Comparison of ENCODE assay signal across 1 cellular context in the genomic region with DNA sequence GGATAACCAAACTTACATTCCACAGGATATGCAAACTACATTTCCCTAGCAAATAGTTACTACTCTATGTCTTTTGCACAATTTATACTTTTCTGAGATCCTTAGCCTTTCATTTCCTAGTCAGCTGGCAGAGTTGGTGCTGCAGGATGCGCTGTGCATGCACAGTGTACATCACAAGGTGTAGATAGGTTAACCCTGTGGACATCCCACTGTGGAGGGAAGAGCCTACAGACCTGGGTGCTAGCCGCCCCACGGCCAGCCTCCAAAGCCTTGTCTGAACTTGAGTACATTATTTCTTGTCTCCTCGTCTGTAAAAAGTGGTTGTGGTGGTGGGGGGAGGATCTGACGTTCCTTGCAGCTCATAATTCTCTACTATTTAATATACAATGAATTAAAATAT.
TF ChIP-seq lines count a peak whose summit lies in the region.

No MANE protein-coding gene starts in this region.

TF ChIP-seq in WTC11, 78 proteins besides CTCF, POLR2A, EP300 and RAD21 (continued from another document):
- TF ChIP-seq, protein P1, sequence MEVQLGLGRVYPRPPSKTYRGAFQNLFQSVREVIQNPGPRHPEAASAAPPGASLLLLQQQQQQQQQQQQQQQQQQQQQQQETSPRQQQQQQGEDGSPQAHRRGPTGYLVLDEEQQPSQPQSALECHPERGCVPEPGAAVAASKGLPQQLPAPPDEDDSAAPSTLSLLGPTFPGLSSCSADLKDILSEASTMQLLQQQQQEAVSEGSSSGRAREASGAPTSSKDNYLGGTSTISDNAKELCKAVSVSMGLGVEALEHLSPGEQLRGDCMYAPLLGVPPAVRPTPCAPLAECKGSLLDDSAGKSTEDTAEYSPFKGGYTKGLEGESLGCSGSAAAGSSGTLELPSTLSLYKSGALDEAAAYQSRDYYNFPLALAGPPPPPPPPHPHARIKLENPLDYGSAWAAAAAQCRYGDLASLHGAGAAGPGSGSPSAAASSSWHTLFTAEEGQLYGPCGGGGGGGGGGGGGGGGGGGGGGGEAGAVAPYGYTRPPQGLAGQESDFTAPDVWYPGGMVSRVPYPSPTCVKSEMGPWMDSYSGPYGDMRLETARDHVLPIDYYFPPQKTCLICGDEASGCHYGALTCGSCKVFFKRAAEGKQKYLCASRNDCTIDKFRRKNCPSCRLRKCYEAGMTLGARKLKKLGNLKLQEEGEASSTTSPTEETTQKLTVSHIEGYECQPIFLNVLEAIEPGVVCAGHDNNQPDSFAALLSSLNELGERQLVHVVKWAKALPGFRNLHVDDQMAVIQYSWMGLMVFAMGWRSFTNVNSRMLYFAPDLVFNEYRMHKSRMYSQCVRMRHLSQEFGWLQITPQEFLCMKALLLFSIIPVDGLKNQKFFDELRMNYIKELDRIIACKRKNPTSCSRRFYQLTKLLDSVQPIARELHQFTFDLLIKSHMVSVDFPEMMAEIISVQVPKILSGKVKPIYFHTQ (CRISPR knock-in tag; IDR thresholded peaks at IDR 0.05), result no peak
- TF ChIP-seq ZNF138 (CRISPR knock-in tag; conservative IDR thresholded peaks at IDR 0.05), result no peak
- TF ChIP-seq, protein P2, sequence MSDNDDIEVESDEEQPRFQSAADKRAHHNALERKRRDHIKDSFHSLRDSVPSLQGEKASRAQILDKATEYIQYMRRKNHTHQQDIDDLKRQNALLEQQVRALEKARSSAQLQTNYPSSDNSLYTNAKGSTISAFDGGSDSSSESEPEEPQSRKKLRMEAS (CRISPR knock-in tag; IDR thresholded peaks at IDR 0.05), result no peak
- TF ChIP-seq, protein P3, sequence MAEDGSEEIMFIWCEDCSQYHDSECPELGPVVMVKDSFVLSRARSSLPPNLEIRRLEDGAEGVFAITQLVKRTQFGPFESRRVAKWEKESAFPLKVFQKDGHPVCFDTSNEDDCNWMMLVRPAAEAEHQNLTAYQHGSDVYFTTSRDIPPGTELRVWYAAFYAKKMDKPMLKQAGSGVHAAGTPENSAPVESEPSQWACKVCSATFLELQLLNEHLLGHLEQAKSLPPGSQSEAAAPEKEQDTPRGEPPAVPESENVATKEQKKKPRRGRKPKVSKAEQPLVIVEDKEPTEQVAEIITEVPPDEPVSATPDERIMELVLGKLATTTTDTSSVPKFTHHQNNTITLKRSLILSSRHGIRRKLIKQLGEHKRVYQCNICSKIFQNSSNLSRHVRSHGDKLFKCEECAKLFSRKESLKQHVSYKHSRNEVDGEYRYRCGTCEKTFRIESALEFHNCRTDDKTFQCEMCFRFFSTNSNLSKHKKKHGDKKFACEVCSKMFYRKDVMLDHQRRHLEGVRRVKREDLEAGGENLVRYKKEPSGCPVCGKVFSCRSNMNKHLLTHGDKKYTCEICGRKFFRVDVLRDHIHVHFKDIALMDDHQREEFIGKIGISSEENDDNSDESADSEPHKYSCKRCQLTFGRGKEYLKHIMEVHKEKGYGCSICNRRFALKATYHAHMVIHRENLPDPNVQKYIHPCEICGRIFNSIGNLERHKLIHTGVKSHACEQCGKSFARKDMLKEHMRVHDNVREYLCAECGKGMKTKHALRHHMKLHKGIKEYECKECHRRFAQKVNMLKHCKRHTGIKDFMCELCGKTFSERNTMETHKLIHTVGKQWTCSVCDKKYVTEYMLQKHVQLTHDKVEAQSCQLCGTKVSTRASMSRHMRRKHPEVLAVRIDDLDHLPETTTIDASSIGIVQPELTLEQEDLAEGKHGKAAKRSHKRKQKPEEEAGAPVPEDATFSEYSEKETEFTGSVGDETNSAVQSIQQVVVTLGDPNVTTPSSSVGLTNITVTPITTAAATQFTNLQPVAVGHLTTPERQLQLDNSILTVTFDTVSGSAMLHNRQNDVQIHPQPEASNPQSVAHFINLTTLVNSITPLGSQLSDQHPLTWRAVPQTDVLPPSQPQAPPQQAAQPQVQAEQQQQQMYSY (CRISPR knock-in tag; IDR thresholded peaks at IDR 0.05), result no peak
- no peak for TF ChIP-seq CREM (CRISPR knock-in tag; IDR thresholded peaks at IDR 0.05)
- TF ChIP-seq ZBTB21 (CRISPR knock-in tag; IDR thresholded peaks at IDR 0.05; ENCODE audit: borderline replicate concordance), result no peak
- TF ChIP-seq SMAD4 (CRISPR knock-in tag; IDR thresholded peaks at IDR 0.05), result no peak
- TF ChIP-seq, protein P4, sequence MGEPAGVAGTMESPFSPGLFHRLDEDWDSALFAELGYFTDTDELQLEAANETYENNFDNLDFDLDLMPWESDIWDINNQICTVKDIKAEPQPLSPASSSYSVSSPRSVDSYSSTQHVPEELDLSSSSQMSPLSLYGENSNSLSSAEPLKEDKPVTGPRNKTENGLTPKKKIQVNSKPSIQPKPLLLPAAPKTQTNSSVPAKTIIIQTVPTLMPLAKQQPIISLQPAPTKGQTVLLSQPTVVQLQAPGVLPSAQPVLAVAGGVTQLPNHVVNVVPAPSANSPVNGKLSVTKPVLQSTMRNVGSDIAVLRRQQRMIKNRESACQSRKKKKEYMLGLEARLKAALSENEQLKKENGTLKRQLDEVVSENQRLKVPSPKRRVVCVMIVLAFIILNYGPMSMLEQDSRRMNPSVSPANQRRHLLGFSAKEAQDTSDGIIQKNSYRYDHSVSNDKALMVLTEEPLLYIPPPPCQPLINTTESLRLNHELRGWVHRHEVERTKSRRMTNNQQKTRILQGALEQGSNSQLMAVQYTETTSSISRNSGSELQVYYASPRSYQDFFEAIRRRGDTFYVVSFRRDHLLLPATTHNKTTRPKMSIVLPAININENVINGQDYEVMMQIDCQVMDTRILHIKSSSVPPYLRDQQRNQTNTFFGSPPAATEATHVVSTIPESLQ (CRISPR knock-in tag; IDR thresholded peaks at IDR 0.05), result no peak
- TF ChIP-seq ZNF121 (CRISPR knock-in tag; IDR thresholded peaks at IDR 0.05), result no peak
- TF ChIP-seq RORB (CRISPR knock-in tag; IDR thresholded peaks at IDR 0.05), result no peak
- TF ChIP-seq GRHL2 (CRISPR knock-in tag; IDR thresholded peaks at IDR 0.05; ENCODE audit: insufficient replicate concordance, severe bottlenecking), result no peak
- no peak for TF ChIP-seq CBFB (CRISPR knock-in tag; IDR thresholded peaks at IDR 0.05; ENCODE audit: low read depth)
- TF ChIP-seq, protein P5, sequence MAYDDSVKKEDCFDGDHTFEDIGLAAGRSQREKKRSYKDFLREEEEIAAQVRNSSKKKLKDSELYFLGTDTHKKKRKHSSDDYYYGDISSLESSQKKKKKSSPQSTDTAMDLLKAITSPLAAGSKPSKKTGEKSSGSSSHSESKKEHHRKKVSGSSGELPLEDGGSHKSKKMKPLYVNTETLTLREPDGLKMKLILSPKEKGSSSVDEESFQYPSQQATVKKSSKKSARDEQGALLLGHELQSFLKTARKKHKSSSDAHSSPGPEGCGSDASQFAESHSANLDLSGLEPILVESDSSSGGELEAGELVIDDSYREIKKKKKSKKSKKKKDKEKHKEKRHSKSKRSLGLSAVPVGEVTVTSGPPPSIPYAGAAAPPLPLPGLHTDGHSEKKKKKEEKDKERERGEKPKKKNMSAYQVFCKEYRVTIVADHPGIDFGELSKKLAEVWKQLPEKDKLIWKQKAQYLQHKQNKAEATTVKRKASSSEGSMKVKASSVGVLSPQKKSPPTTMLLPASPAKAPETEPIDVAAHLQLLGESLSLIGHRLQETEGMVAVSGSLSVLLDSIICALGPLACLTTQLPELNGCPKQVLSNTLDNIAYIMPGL (CRISPR knock-in tag; IDR thresholded peaks at IDR 0.05), result no peak
- TF ChIP-seq, protein P6, sequence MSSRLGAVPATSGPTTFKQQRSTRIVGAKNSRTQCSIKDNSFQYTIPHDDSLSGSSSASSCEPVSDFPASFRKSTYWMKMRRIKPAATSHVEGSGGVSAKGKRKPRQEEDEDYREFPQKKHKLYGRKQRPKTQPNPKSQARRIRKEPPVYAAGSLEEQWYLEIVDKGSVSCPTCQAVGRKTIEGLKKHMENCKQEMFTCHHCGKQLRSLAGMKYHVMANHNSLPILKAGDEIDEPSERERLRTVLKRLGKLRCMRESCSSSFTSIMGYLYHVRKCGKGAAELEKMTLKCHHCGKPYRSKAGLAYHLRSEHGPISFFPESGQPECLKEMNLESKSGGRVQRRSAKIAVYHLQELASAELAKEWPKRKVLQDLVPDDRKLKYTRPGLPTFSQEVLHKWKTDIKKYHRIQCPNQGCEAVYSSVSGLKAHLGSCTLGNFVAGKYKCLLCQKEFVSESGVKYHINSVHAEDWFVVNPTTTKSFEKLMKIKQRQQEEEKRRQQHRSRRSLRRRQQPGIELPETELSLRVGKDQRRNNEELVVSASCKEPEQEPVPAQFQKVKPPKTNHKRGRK (CRISPR knock-in tag; IDR thresholded peaks at IDR 0.05; ENCODE audit: borderline replicate concordance), result no peak
- TF ChIP-seq, protein P7, sequence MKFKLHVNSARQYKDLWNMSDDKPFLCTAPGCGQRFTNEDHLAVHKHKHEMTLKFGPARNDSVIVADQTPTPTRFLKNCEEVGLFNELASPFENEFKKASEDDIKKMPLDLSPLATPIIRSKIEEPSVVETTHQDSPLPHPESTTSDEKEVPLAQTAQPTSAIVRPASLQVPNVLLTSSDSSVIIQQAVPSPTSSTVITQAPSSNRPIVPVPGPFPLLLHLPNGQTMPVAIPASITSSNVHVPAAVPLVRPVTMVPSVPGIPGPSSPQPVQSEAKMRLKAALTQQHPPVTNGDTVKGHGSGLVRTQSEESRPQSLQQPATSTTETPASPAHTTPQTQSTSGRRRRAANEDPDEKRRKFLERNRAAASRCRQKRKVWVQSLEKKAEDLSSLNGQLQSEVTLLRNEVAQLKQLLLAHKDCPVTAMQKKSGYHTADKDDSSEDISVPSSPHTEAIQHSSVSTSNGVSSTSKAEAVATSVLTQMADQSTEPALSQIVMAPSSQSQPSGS (CRISPR knock-in tag; IDR thresholded peaks at IDR 0.05; ENCODE audit: borderline replicate concordance, low read depth), result no peak
- TF ChIP-seq JUN (CRISPR knock-in tag; IDR thresholded peaks at IDR 0.05), result no peak
